8 cellular contexts compared by ENCODE assay signal in genomic region chr16:14501331-14502255, GRCh38.
DNase-seq lines count a peak whose midpoint lies in the region; ATAC-seq and TF ChIP-seq lines count a peak whose summit lies in the region.

No MANE protein-coding gene starts in this region.

- peak in 1 of 2 donors; percentile 80 for TF ChIP-seq EP300 in tibial nerve (IDR thresholded peaks at IDR 0.05)

- H3K27me3 ChIP-seq in A673 (replicated peaks; ENCODE audit: insufficient read depth, low read depth, low read length, poor library complexity) (no peaks in the 10 kb centered on the region), dorsolateral prefrontal cortex (no peaks in the 10 kb centered on the region), liver (ENCODE audit: control insufficient read depth in 4 of 4, insufficient read depth in 4 of 4, low read length in 3 of 4) (no peaks in the 10 kb centered on the region), tibial nerve (no peaks in the 10 kb centered on the region)

- peak; percentile 43 to 50 for TF ChIP-seq RAD21 in liver (IDR thresholded peaks at IDR 0.05)

- no TSS peak for BruUV-seq in A673 (replicated peaks; lab: Mats Ljungman, UMichigan)

- no peak for TF ChIP-seq POLR2A in tibial nerve (IDR thresholded peaks at IDR 0.05)

- CTCF ChIA-PET in A673 (lab: Charles Lee) = no interaction called here

- POLR2A ChIA-PET in A673 (lab: Charles Lee; ENCODE audit: low non-redundant PET) = no interaction called here

- peaks cover 12% of the 10 kb centered on the region for H3K4me1 ChIP-seq in A673 (ENCODE audit: insufficient read depth, low read length, poor library complexity, severe bottlenecking)
- peaks cover 1 to 20% (median 4%) of the 10 kb centered on the region in 4 donors for H3K4me1 ChIP-seq in liver (ENCODE audit: control insufficient read depth in 4 of 4, insufficient read depth in 4 of 4, low read length in 3 of 4)
- peaks cover 0 to 41% (median 15%) of the 10 kb centered on the region in 4 donors for H3K4me1 ChIP-seq in tibial nerve

- H3K9ac ChIP-seq in liver (ENCODE audit: low read depth in 1 of 2, low read length in 2 of 2) = no peak overlapping the region

- ATAC-seq in GM19023 (IDR thresholded peaks at IDR 0.05; ENCODE audit: unreplicated experiment) = no peak

- H3K4me3 ChIP-seq in A673 (ENCODE audit: low read depth, low read length, poor library complexity, severe bottlenecking) (no peak overlapping the region), HFF-Myc (replicated peaks; ENCODE audit: low read depth, low read length) (peak overlapping the region; percentile 8; the same call in 1 of the 2 replicates), dorsolateral prefrontal cortex (peak overlapping the region in 2 of 59 donors; percentile 8 to 20), liver (ENCODE audit: low read depth in 1 of 3, low read length in 3 of 3) (no peak overlapping the region), tibial nerve (no peak overlapping the region)

- no peaks in the 10 kb centered on the region for H3K36me3 ChIP-seq in A673 (ENCODE audit: insufficient read depth, low read length, poor library complexity, severe bottlenecking)
- H3K36me3 ChIP-seq in liver (ENCODE audit: control insufficient read depth in 4 of 4, insufficient read depth in 3 of 4, low read depth in 1 of 4, low read length in 3 of 4) = no peaks in the 10 kb centered on the region
- no peaks in the 10 kb centered on the region for H3K36me3 ChIP-seq in tibial nerve

- intact Hi-C loops in A673 (cut with micrococcal nuclease; ENCODE audit: unreplicated experiment) = no loop called here
- intact Hi-C loops in dorsolateral prefrontal cortex (cut with DNase I) = loop anchor here in 1 of 2 donors (1.0 kb wide), 1 partner anchor 15 kb away; no protein-coding TSS in a partner anchor

- DNase-seq in A673 (ENCODE audit: low spot score) = peak; percentile 83
- DNase-seq in HFF-Myc (ENCODE audit: extremely low read depth, low read depth) = peak; percentile 96
- peak; percentile 79 for DNase-seq in OCI-M1 (lab: John Stamatoyannopoulos, UW)
- peak; percentile 63 to 90 (median 84) for DNase-seq in dorsolateral prefrontal cortex
- peak; percentile 72 to 83 for DNase-seq in tibial nerve (ENCODE audit: low spot score in 2 of 2)
- no peak for DNase-seq in AML-193 (lab: John Stamatoyannopoulos, UW)

- H3K9me3 ChIP-seq in A673 (ENCODE audit: low read depth, low read length, poor library complexity, severe bottlenecking) (no peaks in the 10 kb centered on the region), liver (ENCODE audit: control insufficient read depth in 4 of 4, low read length in 3 of 4) (no peaks in the 10 kb centered on the region), tibial nerve (no peaks in the 10 kb centered on the region)

- TF ChIP-seq CTCF in A673 (conservative IDR thresholded peaks at IDR 0.05; ENCODE audit: low read depth, low read length) (no peak), HFF-Myc (IDR thresholded peaks at IDR 0.05; ENCODE audit: low read depth, low read length, missing control alignments) (no peak), dorsolateral prefrontal cortex (IDR thresholded peaks at IDR 0.05 in 54 of 56, conservative IDR thresholded peaks at IDR 0.05 in 2 of 56; ENCODE audit: low read depth in 1 of 56, partially characterized antibody in 56 of 56) (peak in 5 of 56 donors; percentile 3 to 25 (median 13)), liver (IDR thresholded peaks at IDR 0.05; ENCODE audit: low read depth, low read length, missing input control) (no peak), tibial nerve (IDR thresholded peaks at IDR 0.05) (no peak)

- peak overlapping the region; percentile 35 for H3K27ac ChIP-seq in A673 (ENCODE audit: low read depth, low read length, poor library complexity, severe bottlenecking)
- H3K27ac ChIP-seq in dorsolateral prefrontal cortex = peak overlapping the region in 57 of 59 donors; percentile 1 to 82 (median 69)
- peak overlapping the region; percentile 12 to 22 for H3K27ac ChIP-seq in liver (ENCODE audit: low read depth in 1 of 2, low read length in 2 of 2)
- H3K27ac ChIP-seq in tibial nerve = peak overlapping the region in 2 of 4 donors; percentile 65 to 73

- WGBS in liver = 40% methylated on average over 9 of the region's 9 CpGs
- WGBS in tibial nerve, 2 donors = 29 to 33% methylated on average over 9 of the region's 9 CpGs

TF ChIP-seq in liver, 16 proteins besides CTCF, POLR2A, EP300 and RAD21:
- TF ChIP-seq TAF1 (conservative IDR thresholded peaks at IDR 0.05) = no peak
- peak; percentile 66 for TF ChIP-seq ATF3 (IDR thresholded peaks at IDR 0.05)
- TF ChIP-seq RXRA (IDR thresholded peaks at IDR 0.05) = peak; percentile 35 to 75
- peak in 1 of 2 donors; percentile 62 for TF ChIP-seq EGR1 (IDR thresholded peaks at IDR 0.05; ENCODE audit: low read depth in 2 of 2)
- peak; percentile 95 for TF ChIP-seq MAX (IDR thresholded peaks at IDR 0.05)
- no peak for TF ChIP-seq HNF4G (IDR thresholded peaks at IDR 0.05)
- no peak for TF ChIP-seq GABPA (IDR thresholded peaks at IDR 0.05 in 1 of 2, conservative IDR thresholded peaks at IDR 0.05 in 1 of 2)
- no peak for TF ChIP-seq ZBTB33 (IDR thresholded peaks at IDR 0.05)
- peak; percentile 56 to 85 for TF ChIP-seq JUND (IDR thresholded peaks at IDR 0.05)
- peak; percentile 62 for TF ChIP-seq SP1 (IDR thresholded peaks at IDR 0.05)
- TF ChIP-seq FOXA2 (IDR thresholded peaks at IDR 0.05) = peak; percentile 47
- no peak for TF ChIP-seq FOXA1 (IDR thresholded peaks at IDR 0.05)
- TF ChIP-seq HNF4A (conservative IDR thresholded peaks at IDR 0.05) = peak; percentile 5 to 48
- TF ChIP-seq NR2F2 (IDR thresholded peaks at IDR 0.05) = no peak
- TF ChIP-seq REST (IDR thresholded peaks at IDR 0.05) = peak; percentile 28
- peak; percentile 97 for TF ChIP-seq YY1 (IDR thresholded peaks at IDR 0.05)

Comparison
In these comparisons a context has a peak if more than half of its experiments do, and no peak if none do; other contexts are left out.
1. DNase-seq: peak in A673 (single experiment), HFF-Myc (single experiment), OCI-M1 (single experiment), dorsolateral prefrontal cortex (10 of 10) and tibial nerve (2 of 2); none in AML-193 (0 of 2).